In genomic region chr15:89822611-89822950, GRCh38 we compare ENCODE assay signal across 2 cellular contexts.
TF ChIP-seq lines count a peak whose summit lies in the region.

No MANE protein-coding gene starts in this region.

TF ChIP-seq in GM12878, 131 proteins besides CTCF, POLR2A, EP300 and RAD21:
- TF ChIP-seq CREM (IDR thresholded peaks at IDR 0.05; ENCODE audit: low read depth) (no peak), SMAD5 (IDR thresholded peaks at IDR 0.05; ENCODE audit: low read depth) (no peak), ZNF24 (IDR thresholded peaks at IDR 0.05) (no peak), RUNX3 (IDR thresholded peaks at IDR 0.05; ENCODE audit: low read length) (no peak), ASH2L (IDR thresholded peaks at IDR 0.05; ENCODE audit: borderline replicate concordance, low read depth) (no peak), ESRRA (IDR thresholded peaks at IDR 0.05; ENCODE audit: low read length) (no peak), IKZF2 (IDR thresholded peaks at IDR 0.05) (no peak), IKZF1 (conservative IDR thresholded peaks at IDR 0.05) (no peak), TARDBP (IDR thresholded peaks at IDR 0.05; ENCODE audit: borderline replicate concordance) (no peak), FOS (IDR thresholded peaks at IDR 0.05; ENCODE audit: borderline replicate concordance, extremely low read depth, insufficient read length) (no peak), NR2F1 (conservative IDR thresholded peaks at IDR 0.05) (no peak)
- TF ChIP-seq, protein P1, sequence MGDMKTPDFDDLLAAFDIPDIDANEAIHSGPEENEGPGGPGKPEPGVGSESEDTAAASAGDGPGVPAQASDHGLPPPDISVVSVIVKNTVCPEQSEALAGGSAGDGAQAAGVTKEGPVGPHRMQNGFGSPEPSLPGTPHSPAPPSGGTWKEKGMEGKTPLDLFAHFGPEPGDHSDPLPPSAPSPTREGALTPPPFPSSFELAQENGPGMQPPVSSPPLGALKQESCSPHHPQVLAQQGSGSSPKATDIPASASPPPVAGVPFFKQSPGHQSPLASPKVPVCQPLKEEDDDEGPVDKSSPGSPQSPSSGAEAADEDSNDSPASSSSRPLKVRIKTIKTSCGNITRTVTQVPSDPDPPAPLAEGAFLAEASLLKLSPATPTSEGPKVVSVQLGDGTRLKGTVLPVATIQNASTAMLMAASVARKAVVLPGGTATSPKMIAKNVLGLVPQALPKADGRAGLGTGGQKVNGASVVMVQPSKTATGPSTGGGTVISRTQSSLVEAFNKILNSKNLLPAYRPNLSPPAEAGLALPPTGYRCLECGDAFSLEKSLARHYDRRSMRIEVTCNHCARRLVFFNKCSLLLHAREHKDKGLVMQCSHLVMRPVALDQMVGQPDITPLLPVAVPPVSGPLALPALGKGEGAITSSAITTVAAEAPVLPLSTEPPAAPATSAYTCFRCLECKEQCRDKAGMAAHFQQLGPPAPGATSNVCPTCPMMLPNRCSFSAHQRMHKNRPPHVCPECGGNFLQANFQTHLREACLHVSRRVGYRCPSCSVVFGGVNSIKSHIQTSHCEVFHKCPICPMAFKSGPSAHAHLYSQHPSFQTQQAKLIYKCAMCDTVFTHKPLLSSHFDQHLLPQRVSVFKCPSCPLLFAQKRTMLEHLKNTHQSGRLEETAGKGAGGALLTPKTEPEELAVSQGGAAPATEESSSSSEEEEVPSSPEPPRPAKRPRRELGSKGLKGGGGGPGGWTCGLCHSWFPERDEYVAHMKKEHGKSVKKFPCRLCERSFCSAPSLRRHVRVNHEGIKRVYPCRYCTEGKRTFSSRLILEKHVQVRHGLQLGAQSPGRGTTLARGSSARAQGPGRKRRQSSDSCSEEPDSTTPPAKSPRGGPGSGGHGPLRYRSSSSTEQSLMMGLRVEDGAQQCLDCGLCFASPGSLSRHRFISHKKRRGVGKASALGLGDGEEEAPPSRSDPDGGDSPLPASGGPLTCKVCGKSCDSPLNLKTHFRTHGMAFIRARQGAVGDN (IDR thresholded peaks at IDR 0.05) = no peak
- TF ChIP-seq, protein P2, sequence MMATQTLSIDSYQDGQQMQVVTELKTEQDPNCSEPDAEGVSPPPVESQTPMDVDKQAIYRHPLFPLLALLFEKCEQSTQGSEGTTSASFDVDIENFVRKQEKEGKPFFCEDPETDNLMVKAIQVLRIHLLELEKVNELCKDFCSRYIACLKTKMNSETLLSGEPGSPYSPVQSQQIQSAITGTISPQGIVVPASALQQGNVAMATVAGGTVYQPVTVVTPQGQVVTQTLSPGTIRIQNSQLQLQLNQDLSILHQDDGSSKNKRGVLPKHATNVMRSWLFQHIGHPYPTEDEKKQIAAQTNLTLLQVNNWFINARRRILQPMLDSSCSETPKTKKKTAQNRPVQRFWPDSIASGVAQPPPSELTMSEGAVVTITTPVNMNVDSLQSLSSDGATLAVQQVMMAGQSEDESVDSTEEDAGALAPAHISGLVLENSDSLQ (IDR thresholded peaks at IDR 0.05) = no peak
- TF ChIP-seq, protein P3, sequence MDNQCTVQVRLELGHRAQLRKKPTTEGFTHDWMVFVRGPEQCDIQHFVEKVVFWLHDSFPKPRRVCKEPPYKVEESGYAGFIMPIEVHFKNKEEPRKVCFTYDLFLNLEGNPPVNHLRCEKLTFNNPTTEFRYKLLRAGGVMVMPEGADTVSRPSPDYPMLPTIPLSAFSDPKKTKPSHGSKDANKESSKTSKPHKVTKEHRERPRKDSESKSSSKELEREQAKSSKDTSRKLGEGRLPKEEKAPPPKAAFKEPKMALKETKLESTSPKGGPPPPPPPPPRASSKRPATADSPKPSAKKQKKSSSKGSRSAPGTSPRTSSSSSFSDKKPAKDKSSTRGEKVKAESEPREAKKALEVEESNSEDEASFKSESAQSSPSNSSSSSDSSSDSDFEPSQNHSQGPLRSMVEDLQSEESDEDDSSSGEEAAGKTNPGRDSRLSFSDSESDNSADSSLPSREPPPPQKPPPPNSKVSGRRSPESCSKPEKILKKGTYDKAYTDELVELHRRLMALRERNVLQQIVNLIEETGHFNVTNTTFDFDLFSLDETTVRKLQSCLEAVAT (IDR thresholded peaks at IDR 0.05) = no peak

TF ChIP-seq in HepG2, 621 proteins besides CTCF, POLR2A, EP300 and RAD21:
- TF ChIP-seq RBFOX2 (IDR thresholded peaks at IDR 0.05; ENCODE audit: low read depth, low read length) = no peak
